In genomic region chr22:23055448-23056179, GRCh38 we compare ENCODE assay signal across 23 cellular contexts.
"Had no signal": no experiment of that assay in that cellular context is flagged by ENCODE, and none has a peak within 500 bp of the region (broad histone marks: within the 10 kb centered on the region; RNA-seq: fewer than 3 reads in every experiment).

No MANE protein-coding gene starts in this region.

- H3K4me3 Mint-ChIP-seq: activated CD4-positive, alpha-beta T cell treated with anti-CD3 and anti-CD28 coated beads, Interleukin-2, amount 10 ng/mL, durations not matched to agents 7 days and 5 days; activated naive CD4-positive, alpha-beta T cell treated with anti-CD3 and anti-CD28 coated beads, Interleukin-2, amount 10 ng/mL, durations not matched to agents 7 days and 5 days; activated naive CD8-positive, alpha-beta T cell treated with anti-CD3 and anti-CD28 coated beads, Interleukin-2, amount 50 U/mL, for 24 hours; brain; central memory CD8-positive, alpha-beta T cell; type B pancreatic cell had no signal

- H3K27ac ChIP-seq: coronary artery, skin epidermis, testis, WERI-Rb-1 had no signal

- ATAC-seq: activated naive CD8-positive, alpha-beta T cell treated with anti-CD3 and anti-CD28 coated beads, Interleukin-2, amount 50 U/mL, for 24 hours; left ventricle myocardium superior; right cardiac atrium had no signal

- H3K9me3 ChIP-seq: testis had no signal

- H3K4me1 ChIP-seq: stomach, testis had no signal

- H3K27me3 ChIP-seq: stomach, testis had no signal

- H3K9me3 Mint-ChIP-seq: activated naive CD4-positive, alpha-beta T cell treated with anti-CD3 and anti-CD28 coated beads, Interleukin-2, amount 10 ng/mL, durations not matched to agents 7 days and 5 days; central memory CD8-positive, alpha-beta T cell; type B pancreatic cell had no signal

- H3K27ac Mint-ChIP-seq: activated CD4-positive, alpha-beta T cell treated with anti-CD3 and anti-CD28 coated beads, Interleukin-2, amount 10 ng/mL, durations not matched to agents 7 days and 5 days; activated naive CD4-positive, alpha-beta T cell treated with anti-CD3 and anti-CD28 coated beads, Interleukin-2, amount 10 ng/mL, durations not matched to agents 7 days and 5 days; activated naive CD8-positive, alpha-beta T cell treated with anti-CD3 and anti-CD28 coated beads, Interleukin-2, amount 50 U/mL, for 24 hours; progenitor cell of endocrine pancreas; type B pancreatic cell had no signal

- H3K36me3 ChIP-seq: stomach, WERI-Rb-1 had no signal

- DNase-seq: activated CD4-positive, alpha-beta T cell treated with anti-CD3 and anti-CD28 coated beads, Interleukin-2, amount 10 ng/mL, durations not matched to agents 7 days and 5 days; activated effector memory CD4-positive, alpha-beta T cell treated with Interleukin-2 at 50 U/mL for 16 hours; activated naive CD4-positive, alpha-beta T cell treated with anti-CD3 and anti-CD28 coated beads, Interleukin-2, amount 10 ng/mL, durations not matched to agents 7 days and 5 days; activated naive CD8-positive, alpha-beta T cell treated with anti-CD3 and anti-CD28 coated beads, Interleukin-2, amount 50 U/mL, for 24 hours; anterior cingulate cortex; foreskin melanocyte; glutamatergic neuron; kidney glomerular epithelial cell; right cardiac atrium; stimulated activated CD4-positive, alpha-beta T cell treated with anti-CD3 and anti-CD28 coated beads, Interleukin-15, amount 100 ng/mL, for 24 hours; stimulated activated CD4-positive, alpha-beta T cell treated with anti-CD3 and anti-CD28 coated beads, Interleukin-2, amount 100 ng/mL, for 48 hours; SW 1271; T-helper 2 cell; WERI-Rb-1 had no signal

- H3K36me3 Mint-ChIP-seq: activated naive CD4-positive, alpha-beta T cell treated with anti-CD3 and anti-CD28 coated beads, Interleukin-2, amount 10 ng/mL, durations not matched to agents 7 days and 5 days; type B pancreatic cell had no signal

- H3K4me3 ChIP-seq: coronary artery, skin epidermis, stomach, testis had no signal

- H3K4me1 Mint-ChIP-seq: activated naive CD4-positive, alpha-beta T cell treated with anti-CD3 and anti-CD28 coated beads, Interleukin-2, amount 10 ng/mL, durations not matched to agents 7 days and 5 days; brain; central memory CD8-positive, alpha-beta T cell had no signal
